In the genomic region with DNA sequence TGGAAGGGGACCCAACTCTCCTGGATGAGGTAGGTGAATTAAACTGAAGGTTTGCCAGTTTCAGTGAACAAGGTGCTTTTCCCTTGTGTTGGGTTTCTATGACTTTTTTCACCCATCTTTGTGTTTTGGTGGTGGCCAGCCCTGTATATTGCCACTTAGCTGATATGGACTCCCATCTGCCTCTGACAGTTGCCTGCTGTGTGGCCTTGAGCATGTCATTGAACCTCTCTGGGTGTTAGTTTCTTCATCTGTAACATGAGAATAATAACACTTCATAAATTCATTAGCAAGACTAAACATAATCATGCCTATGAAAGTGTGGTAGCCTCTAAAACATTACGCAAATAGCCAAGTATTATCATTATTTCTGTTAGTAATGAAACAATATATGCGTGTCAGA, we compare ENCODE assay signal across 25 cellular contexts.
A peak's percentile ranks its signal among the peaks of the same experiment; 100 is the strongest.
DNase-seq lines count a peak whose midpoint lies in the region; ATAC-seq and TF ChIP-seq lines count a peak whose summit lies in the region.
"Had no signal": no experiment of that assay in that cellular context is flagged by ENCODE, and none has a peak within 500 bp of the region (broad histone marks: within the 10 kb centered on the region; RNA-seq: fewer than 3 reads in every experiment).

No MANE protein-coding gene starts in this region.

- no peaks in the 10 kb centered on the region for H3K9me3 ChIP-seq in uterus
- H3K9me3 ChIP-seq: BLaER1 treated with 17β-estradiol and CSF1 and Interleukin-3, amounts not matched to agents 10 nM and 100 nM had no signal

- DNase-seq in foreskin keratinocyte, result no peak
- no peak for DNase-seq in uterus
- no peak for DNase-seq in effector CD4-positive, alpha-beta T cell
- DNase-seq: activated gamma-delta T cell treated with Interleukin-2 at 50 U/mL for 16 hours; activated naive CD8-positive, alpha-beta T cell treated with anti-CD3 and anti-CD28 coated beads, Interleukin-2, amount 50 U/mL, for 24 hours; activated T-cell treated with anti-CD3 and anti-CD28 coated beads, Interleukin-2, amount 50 U/mL, for 24 hours; central memory CD4-positive, alpha-beta T cell; DMS153; endodermal cell; foreskin melanocyte; HCEC 1CT; hippocampal formation; NCI-H446; NCI-H748 treated with DMSO at 0.1 percent for 48 hours; nephron progenitor cell; SHP77; T-helper 2 cell had no signal

- H3K27me3 ChIP-seq in foreskin keratinocyte (no peaks in the 10 kb centered on the region), rectal smooth muscle tissue (ENCODE audit: control insufficient read depth, insufficient read depth, low read length) (no peaks in the 10 kb centered on the region), uterus (no peaks in the 10 kb centered on the region)

- H3K27ac ChIP-seq in foreskin keratinocyte (peak overlapping the region; percentile 34), rectal smooth muscle tissue (ENCODE audit: low read depth, low read length) (peak overlapping the region; percentile 35), uterus (peak overlapping the region; percentile 85 to 92)
- H3K27ac ChIP-seq: BLaER1 treated with 17β-estradiol and CSF1 and Interleukin-3, amounts not matched to agents 10 nM and 100 nM had no signal

- intact Hi-C loops in uterus (cut with DNase I; ENCODE audit: low total_unique reads), result no loop called here

- H3K9me3 Mint-ChIP-seq in brain, result no peaks in the 10 kb centered on the region
- H3K9me3 Mint-ChIP-seq: activated naive CD8-positive, alpha-beta T cell treated with anti-CD3 and anti-CD28 coated beads, Interleukin-2, amount 50 U/mL, for 24 hours; activated T-cell treated with anti-CD3 and anti-CD28 coated beads, Interleukin-2, amount 50 U/mL, for 24 hours; endodermal cell; nephron progenitor cell; stimulated activated memory B cell treated with anti-CD40 and anti-IgM and Interleukin-4, amounts not matched to agents 10 μg/mL and 1 μg/mL and 100 μg/mL, for 72 hours had no signal

- H3K4me3 Mint-ChIP-seq in brain, result no peak overlapping the region
- H3K4me3 Mint-ChIP-seq: activated naive CD8-positive, alpha-beta T cell treated with anti-CD3 and anti-CD28 coated beads, Interleukin-2, amount 50 U/mL, for 24 hours; activated T-cell treated with anti-CD3 and anti-CD28 coated beads, Interleukin-2, amount 50 U/mL, for 24 hours; endodermal cell; nephron progenitor cell; stimulated activated memory B cell treated with anti-CD40 and anti-IgM and Interleukin-4, amounts not matched to agents 10 μg/mL and 1 μg/mL and 100 μg/mL, for 72 hours had no signal

- no peak for TF ChIP-seq CTCF in brain (conservative IDR thresholded peaks at IDR 0.05)
- TF ChIP-seq CTCF in foreskin keratinocyte (conservative IDR thresholded peaks at IDR 0.05), result no peak
- TF ChIP-seq CTCF in uterus (IDR thresholded peaks at IDR 0.05), result no peak

- TF ChIP-seq POLR2A in uterus (IDR thresholded peaks at IDR 0.05), result no peak

- H3K9ac ChIP-seq in rectal smooth muscle tissue (ENCODE audit: low read length), result no peak overlapping the region
- H3K9ac ChIP-seq: BLaER1 treated with 17β-estradiol and CSF1 and Interleukin-3, amounts not matched to agents 10 nM and 100 nM had no signal

- peaks cover 85% of the 10 kb centered on the region for H3K4me1 Mint-ChIP-seq in brain
- H3K4me1 Mint-ChIP-seq: activated naive CD8-positive, alpha-beta T cell treated with anti-CD3 and anti-CD28 coated beads, Interleukin-2, amount 50 U/mL, for 24 hours; stimulated activated memory B cell treated with anti-CD40 and anti-IgM and Interleukin-4, amounts not matched to agents 10 μg/mL and 1 μg/mL and 100 μg/mL, for 72 hours had no signal

- ATAC-seq in foreskin keratinocyte (no peak), HG03378 (IDR thresholded peaks at IDR 0.05; ENCODE audit: unreplicated experiment) (no peak), HG02588 (IDR thresholded peaks at IDR 0.05; ENCODE audit: unreplicated experiment) (no peak)
- ATAC-seq: activated naive CD8-positive, alpha-beta T cell treated with anti-CD3 and anti-CD28 coated beads, Interleukin-2, amount 50 U/mL, for 24 hours; esophagus mucosa; GM12878; stimulated activated memory B cell treated with anti-CD40 and anti-IgM and Interleukin-4, amounts not matched to agents 10 μg/mL and 1 μg/mL and 100 μg/mL, for 72 hours had no signal

- H3K4me3 ChIP-seq in rectal smooth muscle tissue (ENCODE audit: low read length), result no peak overlapping the region
- no peak overlapping the region for H3K4me3 ChIP-seq in uterus
- H3K4me3 ChIP-seq: BLaER1 treated with 17β-estradiol and CSF1 and Interleukin-3, amounts not matched to agents 10 nM and 100 nM; GM12878 had no signal

- H3K4me1 ChIP-seq in foreskin keratinocyte, result peaks cover 30% of the 10 kb centered on the region
- peaks cover 38% of the 10 kb centered on the region for H3K4me1 ChIP-seq in rectal smooth muscle tissue (ENCODE audit: control insufficient read depth, insufficient read depth, low read length)
- peaks cover 0 to 31% of the 10 kb centered on the region in 2 donors for H3K4me1 ChIP-seq in uterus

- H3K27ac Mint-ChIP-seq in brain, result peak overlapping the region in 4 of 5 experiments; percentile 10 to 87 (median 62)
- H3K27ac Mint-ChIP-seq: activated naive CD8-positive, alpha-beta T cell treated with anti-CD3 and anti-CD28 coated beads, Interleukin-2, amount 50 U/mL, for 24 hours; activated T-cell treated with anti-CD3 and anti-CD28 coated beads, Interleukin-2, amount 50 U/mL, for 24 hours; nephron progenitor cell; stimulated activated memory B cell treated with anti-CD40 and anti-IgM and Interleukin-4, amounts not matched to agents 10 μg/mL and 1 μg/mL and 100 μg/mL, for 72 hours had no signal

- no peaks in the 10 kb centered on the region for H3K36me3 Mint-ChIP-seq in brain
- H3K36me3 Mint-ChIP-seq: stimulated activated memory B cell treated with anti-CD40 and anti-IgM and Interleukin-4, amounts not matched to agents 10 μg/mL and 1 μg/mL and 100 μg/mL, for 72 hours had no signal

- H3K36me3 ChIP-seq in rectal smooth muscle tissue (ENCODE audit: control insufficient read depth, insufficient read depth, low read length) (no peaks in the 10 kb centered on the region), uterus (no peaks in the 10 kb centered on the region)

- H3K27me3 Mint-ChIP-seq in brain, result no peaks in the 10 kb centered on the region
- H3K27me3 Mint-ChIP-seq: activated T-cell treated with anti-CD3 and anti-CD28 coated beads, Interleukin-2, amount 50 U/mL, for 24 hours had no signal

Comparison
In these comparisons a context has a peak if more than half of its experiments do, and no peak if none do; other contexts are left out.
1. H3K27ac ChIP-seq: peak in every context shown above with its lines; median percentile 88 in uterus; 35 in rectal smooth muscle tissue; 34 in foreskin keratinocyte.